1 cellular context compared by ENCODE assay signal in genomic region chr10:11699546-11700097, GRCh38.
TF ChIP-seq lines count a peak whose summit lies in the region.

No MANE protein-coding gene starts in this region.

TF ChIP-seq in HepG2, 621 proteins besides CTCF, POLR2A, EP300 and RAD21 (continued from another document and continues in another):
- peak; percentile 96 for TF ChIP-seq PAXIP1 (CRISPR knock-in tag; conservative IDR thresholded peaks at IDR 0.05)
- TF ChIP-seq ZBTB14 (CRISPR knock-in tag; IDR thresholded peaks at IDR 0.05), result no peak
- TF ChIP-seq HMGA1 (CRISPR knock-in tag; conservative IDR thresholded peaks at IDR 0.05), result no peak
- TF ChIP-seq REL (CRISPR knock-in tag; conservative IDR thresholded peaks at IDR 0.05), result no peak
- peak; percentile 58 for TF ChIP-seq ZFX (CRISPR knock-in tag; IDR thresholded peaks at IDR 0.05; ENCODE audit: low read depth)
- 0 out of 2 replicates have a peak, but pooled peaks have one; percentile 36 for TF ChIP-seq ZIK1 (CRISPR knock-in tag; IDR thresholded peaks at IDR 0.05; ENCODE audit: borderline replicate concordance, low read depth)
- TF ChIP-seq SCMH1 (CRISPR knock-in tag; IDR thresholded peaks at IDR 0.05; ENCODE audit: borderline replicate concordance), result no peak
- peak; percentile 73; the same call in 1 of the 2 replicates for TF ChIP-seq NFKBIZ (CRISPR knock-in tag; IDR thresholded peaks at IDR 0.05)
- TF ChIP-seq NR1H2 (CRISPR knock-in tag; IDR thresholded peaks at IDR 0.05; ENCODE audit: borderline replicate concordance, low read depth), result peak; percentile 66; the same call in 1 of the 2 replicates
- TF ChIP-seq ZNF703 (CRISPR knock-in tag; IDR thresholded peaks at IDR 0.05; ENCODE audit: borderline replicate concordance), result 0 out of 2 replicates have a peak, but pooled peaks have one; percentile 76
- TF ChIP-seq ZNF891 (CRISPR knock-in tag; IDR thresholded peaks at IDR 0.05), result no peak
- TF ChIP-seq SPEN (CRISPR knock-in tag; IDR thresholded peaks at IDR 0.05; ENCODE audit: low read depth), result peak; percentile 67; the same call in 1 of the 2 replicates
- no peak for TF ChIP-seq CERS6 (CRISPR knock-in tag; IDR thresholded peaks at IDR 0.05)
- peak; percentile 54; the same call in 1 of the 2 replicates for TF ChIP-seq NRL (CRISPR knock-in tag; IDR thresholded peaks at IDR 0.05; ENCODE audit: borderline replicate concordance)
- TF ChIP-seq JARID2 (CRISPR knock-in tag; IDR thresholded peaks at IDR 0.05; ENCODE audit: insufficient replicate concordance), result no peak
- peak; percentile 84; the same call in 1 of the 2 replicates for TF ChIP-seq ELF3 (CRISPR knock-in tag; IDR thresholded peaks at IDR 0.05)
- no peak for TF ChIP-seq SNRNP70 (IDR thresholded peaks at IDR 0.05; ENCODE audit: low read depth, low read length)
- TF ChIP-seq FUBP1 (CRISPR knock-in tag; IDR thresholded peaks at IDR 0.05; ENCODE audit: borderline replicate concordance), result 0 out of 2 replicates have a peak, but pooled peaks have one; percentile 87
- no peak for TF ChIP-seq KAT2B (IDR thresholded peaks at IDR 0.05; ENCODE audit: borderline replicate concordance, low read depth, low read length)
- no peak for TF ChIP-seq HBP1 (CRISPR knock-in tag; IDR thresholded peaks at IDR 0.05; ENCODE audit: low read depth)
- TF ChIP-seq ZNF414 (CRISPR knock-in tag; IDR thresholded peaks at IDR 0.05), result 0 out of 2 replicates have a peak, but pooled peaks have one; percentile 54
- TF ChIP-seq ARNTL (CRISPR knock-in tag; IDR thresholded peaks at IDR 0.05), result peak; percentile 89; the same call in 1 of the 2 replicates
- TF ChIP-seq MLX (CRISPR knock-in tag; IDR thresholded peaks at IDR 0.05), result peak; percentile 84
- TF ChIP-seq SMC3 (IDR thresholded peaks at IDR 0.05; ENCODE audit: low read length), result 0 out of 2 replicates have a peak, but pooled peaks have one; percentile 30
- peak; percentile 96 for TF ChIP-seq ZBTB3 (CRISPR knock-in tag; IDR thresholded peaks at IDR 0.05; ENCODE audit: borderline replicate concordance, low read depth)
- TF ChIP-seq ZNF761 (CRISPR knock-in tag; conservative IDR thresholded peaks at IDR 0.05), result peak; percentile 82
- TF ChIP-seq ZNF205 (CRISPR knock-in tag; IDR thresholded peaks at IDR 0.05), result peak; percentile 83; the same call in 1 of the 2 replicates
- peak; percentile 92 for TF ChIP-seq ESRRA (CRISPR knock-in tag; IDR thresholded peaks at IDR 0.05; ENCODE audit: low read depth)
- TF ChIP-seq ZNF160 (CRISPR knock-in tag; IDR thresholded peaks at IDR 0.05), result no peak; the same call in 1 of the 2 replicates
- TF ChIP-seq CEBPB (IDR thresholded peaks at IDR 0.05; ENCODE audit: borderline replicate concordance, low read depth, low read length), result no peak
- TF ChIP-seq HMGXB3 (CRISPR knock-in tag; IDR thresholded peaks at IDR 0.05; ENCODE audit: borderline replicate concordance), result no peak
- peak; percentile 87; the same call in 1 of the 2 replicates for TF ChIP-seq MYPOP (CRISPR knock-in tag; IDR thresholded peaks at IDR 0.05)
- TF ChIP-seq FOXJ3 (CRISPR knock-in tag; IDR thresholded peaks at IDR 0.05; ENCODE audit: borderline replicate concordance), result peak; percentile 87
- peak; percentile 72; the same call in 1 of the 2 replicates for TF ChIP-seq HIC2 (CRISPR knock-in tag; IDR thresholded peaks at IDR 0.05; ENCODE audit: low read depth)
- TF ChIP-seq GATAD2A (CRISPR knock-in tag; IDR thresholded peaks at IDR 0.05), result peak; percentile 91
- no peak for TF ChIP-seq BATF2 (CRISPR knock-in tag; IDR thresholded peaks at IDR 0.05)
- peak; percentile 43; the same call in 1 of the 2 replicates for TF ChIP-seq YEATS2 (CRISPR knock-in tag; IDR thresholded peaks at IDR 0.05; ENCODE audit: borderline replicate concordance)
- TF ChIP-seq SNAI1 (CRISPR knock-in tag; IDR thresholded peaks at IDR 0.05; ENCODE audit: borderline replicate concordance), result no peak
- TF ChIP-seq SATB2 (CRISPR knock-in tag; IDR thresholded peaks at IDR 0.05), result no peak
- TF ChIP-seq SP4 (CRISPR knock-in tag; IDR thresholded peaks at IDR 0.05), result no peak
- no peak for TF ChIP-seq SP1 (IDR thresholded peaks at IDR 0.05)
- TF ChIP-seq SP1 (CRISPR knock-in tag; IDR thresholded peaks at IDR 0.05), result no peak
- no peak for TF ChIP-seq ZNF737 (CRISPR knock-in tag; IDR thresholded peaks at IDR 0.05; ENCODE audit: borderline replicate concordance)
- peak; percentile 48; the same call in 1 of the 2 replicates for TF ChIP-seq MXD4 (CRISPR knock-in tag; IDR thresholded peaks at IDR 0.05)
